ENCODE assay signal across 12 cellular contexts in the genomic region with DNA sequence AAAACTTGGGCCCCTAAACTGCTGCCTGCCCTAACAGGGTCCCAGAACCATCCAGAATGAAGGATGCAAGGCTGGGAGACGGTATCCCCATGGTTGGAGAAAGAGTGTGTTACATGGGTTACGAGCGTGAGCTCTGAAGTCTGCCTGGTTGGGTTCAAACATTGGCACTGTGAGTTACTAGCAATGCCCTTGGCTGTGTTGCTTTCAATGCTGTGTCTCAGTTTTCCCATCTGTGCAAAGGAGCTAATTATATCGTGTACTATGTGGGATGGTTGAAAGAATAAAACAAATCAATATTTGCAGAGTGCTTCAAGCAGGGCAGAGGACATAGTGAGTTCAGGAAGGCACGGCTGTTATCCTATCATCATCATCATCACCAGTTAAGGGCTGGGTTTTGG.
DNase-seq lines count a peak whose midpoint lies in the region; ATAC-seq and TF ChIP-seq lines count a peak whose summit lies in the region.
"Had no signal": no experiment of that assay in that cellular context is flagged by ENCODE, and none has a peak within 500 bp of the region (broad histone marks: within the 10 kb centered on the region; RNA-seq: fewer than 3 reads in every experiment).

No MANE protein-coding gene starts in this region.

- dilution Hi-C loops in mammary epithelial cell (cut with HindIII; ENCODE audit: low sequenced_read_pairs), result no loop called here

- TF ChIP-seq CTCF in MCF 10A (IDR thresholded peaks at IDR 0.05; ENCODE audit: unreplicated experiment) (no peak), mammary epithelial cell (conservative IDR thresholded peaks at IDR 0.05 in 1 of 2, IDR thresholded peaks at IDR 0.05 in 1 of 2; ENCODE audit: extremely low read depth in 1 of 2, insufficient read depth in 1 of 2, low read depth in 1 of 2, low read length in 2 of 2) (no peak), brain (conservative IDR thresholded peaks at IDR 0.05) (no peak), mesothelial cell of epicardium (IDR thresholded peaks at IDR 0.05; ENCODE audit: unreplicated experiment) (no peak), type B pancreatic cell (conservative IDR thresholded peaks at IDR 0.05) (no peak)

- ATAC-seq in HG02763 (IDR thresholded peaks at IDR 0.05; ENCODE audit: unreplicated experiment), result no peak
- ATAC-seq: stimulated activated naive CD8-positive, alpha-beta T cell treated with anti-CD3 and anti-CD28 coated beads, Interleukin-15, Interleukin-2, amounts not matched to agents 100 U/mL and 50 U/mL, for 24 hours had no signal

- H3K27me3 Mint-ChIP-seq in MCF 10A (ENCODE audit: insufficient read depth, unreplicated experiment) (no peaks in the 10 kb centered on the region), brain (no peaks in the 10 kb centered on the region), mesothelial cell of epicardium (ENCODE audit: low read depth) (no peaks in the 10 kb centered on the region), type B pancreatic cell (no peaks in the 10 kb centered on the region)
- no peaks in the 10 kb centered on the region for H3K27me3 Mint-ChIP-seq in activated T-helper 2 cell treated with anti-CD3 and anti-CD28 coated beads, Interferon-gamma antibody, Interleukin-2, Interleukin-4, amounts not matched to agents 10 μg/mL and 5 μg/mL and 100 μg/mL, durations not matched to agents 14 hours and 24 hours and 36 hours (ENCODE audit: low read depth)

- WGBS in mammary epithelial cell (ENCODE audit: low coverage, missing lambda C conversion rate), result 75% methylated on average over 5 of the region's 5 CpGs

- H3K9me3 ChIP-seq in mammary epithelial cell (replicated peaks; ENCODE audit: insufficient read depth, low read length), result no peaks in the 10 kb centered on the region

- H3K4me1 ChIP-seq in mammary epithelial cell (ENCODE audit: insufficient read depth, low read length), result peaks cover 62% of the 10 kb centered on the region

- H4K20me1 ChIP-seq in mammary epithelial cell (ENCODE audit: insufficient read depth, low read length), result no peaks in the 10 kb centered on the region

- CTCF ChIA-PET in MCF 10A (lab: Yijun Ruan, JAX) (interaction anchor here (0.5 to 2.0 kb wide), 7 partner anchors 9 to 1148 kb away, joined by 3 to 13 read pairs (median 3); no protein-coding TSS in a partner anchor), mammary epithelial cell (lab: Charles Lee; ENCODE audit: low non-redundant PET) (no interaction called here)

- H3K9ac ChIP-seq in mammary epithelial cell (ENCODE audit: insufficient read depth, low read length), result no peak overlapping the region

- no peaks in the 10 kb centered on the region for H3K27me3 ChIP-seq in mammary epithelial cell (ENCODE audit: insufficient read depth, low read length)
- H3K27me3 ChIP-seq: foreskin keratinocyte had no signal

- H3K36me3 Mint-ChIP-seq in MCF 10A (ENCODE audit: insufficient read depth, unreplicated experiment) (peaks cover 24% of the 10 kb centered on the region), brain (no peaks in the 10 kb centered on the region), mesothelial cell of epicardium (peaks cover 2% of the 10 kb centered on the region), type B pancreatic cell (peaks cover 7% of the 10 kb centered on the region)
- no peaks in the 10 kb centered on the region for H3K36me3 Mint-ChIP-seq in activated T-helper 2 cell treated with anti-CD3 and anti-CD28 coated beads, Interferon-gamma antibody, Interleukin-2, Interleukin-4, amounts not matched to agents 10 μg/mL and 5 μg/mL and 100 μg/mL, durations not matched to agents 14 hours and 24 hours and 36 hours (ENCODE audit: low read depth)

- H3K79me2 ChIP-seq in mammary epithelial cell (ENCODE audit: insufficient read depth, low read length), result no peaks in the 10 kb centered on the region

- H3K9me3 Mint-ChIP-seq in MCF 10A (ENCODE audit: unreplicated experiment) (no peaks in the 10 kb centered on the region), brain (no peaks in the 10 kb centered on the region), mesothelial cell of epicardium (no peaks in the 10 kb centered on the region), type B pancreatic cell (no peaks in the 10 kb centered on the region)
- H3K9me3 Mint-ChIP-seq in activated T-helper 2 cell treated with anti-CD3 and anti-CD28 coated beads, Interferon-gamma antibody, Interleukin-2, Interleukin-4, amounts not matched to agents 10 μg/mL and 5 μg/mL and 100 μg/mL, durations not matched to agents 14 hours and 24 hours and 36 hours, result no peaks in the 10 kb centered on the region

- H3K27ac ChIP-seq in mammary epithelial cell (ENCODE audit: insufficient read depth, low read depth, low read length), result no peak overlapping the region
- H3K27ac ChIP-seq: foreskin keratinocyte had no signal

- no peaks in the 10 kb centered on the region for H3K36me3 ChIP-seq in mammary epithelial cell (ENCODE audit: insufficient read depth, low read length)

- in situ Hi-C loops in mammary epithelial cell (cut with MboI; ENCODE audit: low sequenced_read_pairs in 2 of 2), result no loop called here

- H3K27ac Mint-ChIP-seq in MCF 10A (ENCODE audit: low read depth, unreplicated experiment) (peak overlapping the region; percentile 9), brain (peak overlapping the region; percentile 22 to 91 (median 82)), mesothelial cell of epicardium (peak overlapping the region; percentile 77), type B pancreatic cell (peak overlapping the region; percentile 91)
- no peak overlapping the region for H3K27ac Mint-ChIP-seq in activated T-helper 2 cell treated with anti-CD3 and anti-CD28 coated beads, Interferon-gamma antibody, Interleukin-2, Interleukin-4, amounts not matched to agents 10 μg/mL and 5 μg/mL and 100 μg/mL, durations not matched to agents 14 hours and 24 hours and 36 hours

- H3K4me3 ChIP-seq in mammary epithelial cell (replicated peaks in 1 of 3; ENCODE audit: insufficient read depth in 1 of 3, low read depth in 2 of 3, low read length in 3 of 3), result no peak overlapping the region

- intact Hi-C loops in MCF 10A (cut with micrococcal nuclease) (no loop called here), mammary epithelial cell (cut with micrococcal nuclease) (loop anchor here (5.0 kb wide), 1 partner anchor 111 kb away; no protein-coding TSS in a partner anchor)
- intact Hi-C loops in activated T-helper 2 cell treated with anti-CD3 and anti-CD28 coated beads, Interferon-gamma antibody, Interleukin-2, Interleukin-4, amounts not matched to agents 10 μg/mL and 5 μg/mL and 100 μg/mL, durations not matched to agents 14 hours and 24 hours and 36 hours (cut with micrococcal nuclease), result no loop called here

- POLR2A ChIA-PET in MCF 10A (lab: Yijun Ruan, JAX), result interaction anchor here (0.9 to 1.9 kb wide), 7 partner anchors 11 to 117 kb away, joined by 3 to 8 read pairs (median 5); no protein-coding TSS in a partner anchor

- H3K4me2 ChIP-seq in mammary epithelial cell (ENCODE audit: insufficient read depth, low read depth, low read length), result no peak overlapping the region

- H3K4me3 Mint-ChIP-seq in MCF 10A (ENCODE audit: unreplicated experiment) (no peak overlapping the region), brain (peak overlapping the region in 2 of 5 experiments; percentile 30 to 57), mesothelial cell of epicardium (no peak overlapping the region), type B pancreatic cell (peak overlapping the region; percentile 48)
- no peak overlapping the region for H3K4me3 Mint-ChIP-seq in activated T-helper 2 cell treated with anti-CD3 and anti-CD28 coated beads, Interferon-gamma antibody, Interleukin-2, Interleukin-4, amounts not matched to agents 10 μg/mL and 5 μg/mL and 100 μg/mL, durations not matched to agents 14 hours and 24 hours and 36 hours (ENCODE audit: low read depth)

- no TSS peak for BruUV-seq in MCF 10A (replicated peaks; lab: Mats Ljungman, UMichigan)
- no TSS peak for BruUV-seq in mammary epithelial cell (replicated peaks; lab: Mats Ljungman, UMichigan)

- peaks cover 24% of the 10 kb centered on the region for H3K4me1 Mint-ChIP-seq in MCF 10A (ENCODE audit: insufficient read depth, unreplicated experiment)
- peaks cover 100% of the 10 kb centered on the region for H3K4me1 Mint-ChIP-seq in brain
- H3K4me1 Mint-ChIP-seq in mesothelial cell of epicardium, result peaks cover 73% of the 10 kb centered on the region
- peaks cover 70% of the 10 kb centered on the region for H3K4me1 Mint-ChIP-seq in type B pancreatic cell (ENCODE audit: unreplicated experiment)
- peaks cover 3% of the 10 kb centered on the region for H3K4me1 Mint-ChIP-seq in activated T-helper 2 cell treated with anti-CD3 and anti-CD28 coated beads, Interferon-gamma antibody, Interleukin-2, Interleukin-4, amounts not matched to agents 10 μg/mL and 5 μg/mL and 100 μg/mL, durations not matched to agents 14 hours and 24 hours and 36 hours (ENCODE audit: low read depth)

- H2AFZ ChIP-seq in mammary epithelial cell (ENCODE audit: low read depth, low read length), result no peak overlapping the region

- DNase-seq in MCF 10A (ENCODE audit: unreplicated experiment), result no peak
- DNase-seq in mammary epithelial cell, result no peak
- no peak for DNase-seq in mesothelial cell of epicardium (ENCODE audit: low spot score in 2 of 2, unreplicated experiment in 2 of 2)
- DNase-seq in type B pancreatic cell (ENCODE audit: extremely low spot score, unreplicated experiment), result no peak
- DNase-seq in activated T-helper 2 cell treated with anti-CD3 and anti-CD28 coated beads, Interferon-gamma antibody, Interleukin-2, Interleukin-4, amounts not matched to agents 10 μg/mL and 5 μg/mL and 100 μg/mL, durations not matched to agents 14 hours and 24 hours and 36 hours (ENCODE audit: low spot score), result no peak
- DNase-seq in ecto neural progenitor cell (ENCODE audit: low spot score), result no peak
- DNase-seq: activated CD4-positive, alpha-beta T cell treated with anti-CD3 and anti-CD28 coated beads for 48 hours; activated T-cell treated with anti-CD3 and anti-CD28 coated beads, Interleukin-2, amount 50 U/mL, for 1 hour; stimulated activated naive CD8-positive, alpha-beta T cell treated with anti-CD3 and anti-CD28 coated beads, Interleukin-15, Interleukin-2, amounts not matched to agents 100 U/mL and 50 U/mL, for 24 hours had no signal
